Comparison of ENCODE assay signal across 8 cellular contexts in genomic region chr11:9250139-9250582, GRCh38. TPM values are rescaled to one million over a fixed set of nuclear protein-coding genes. Genes with fewer than 3 reads are reported as not detected.
DNase-seq lines count a peak whose midpoint lies in the region; ATAC-seq and TF ChIP-seq lines count a peak whose summit lies in the region.

No MANE protein-coding gene starts in this region.

- H3K9me3 ChIP-seq in left ventricle myocardium inferior (replicated peaks) (no peaks in the 10 kb centered on the region), neutrophil (no peaks in the 10 kb centered on the region)

- no peaks in the 10 kb centered on the region for H3K9me3 Mint-ChIP-seq in activated CD4-positive, alpha-beta T cell treated with anti-CD3 and anti-CD28 coated beads, Interleukin-2, amount 10 ng/mL, durations not matched to agents 24 days and 14 days

- POLR2A ChIA-PET in HEK293T (lab: Yijun Ruan, JAX), result no interaction called here

- CTCF ChIA-PET in HEK293T (lab: Yijun Ruan, JAX), result interaction anchor here (0.6 to 0.8 kb wide), 2 partner anchors 44 to 89 kb away, joined by 3 read pairs; no protein-coding TSS in a partner anchor

- peak overlapping the region; percentile 84 for H3K27ac Mint-ChIP-seq in activated CD4-positive, alpha-beta T cell treated with anti-CD3 and anti-CD28 coated beads, Interleukin-2, amount 10 ng/mL, durations not matched to agents 24 days and 14 days

- H3K4me3 ChIP-seq in left ventricle myocardium inferior (no peak overlapping the region), neutrophil (ENCODE audit: low read depth in 1 of 2, low read length in 1 of 2) (peak overlapping the region in 1 of 2 experiments; percentile 1)

- H3K4me1 Mint-ChIP-seq in activated CD4-positive, alpha-beta T cell treated with anti-CD3 and anti-CD28 coated beads, Interleukin-2, amount 10 ng/mL, durations not matched to agents 24 days and 14 days, result peaks cover 42% of the 10 kb centered on the region

- no peaks in the 10 kb centered on the region for H3K27me3 Mint-ChIP-seq in activated CD4-positive, alpha-beta T cell treated with anti-CD3 and anti-CD28 coated beads, Interleukin-2, amount 10 ng/mL, durations not matched to agents 24 days and 14 days

- peak overlapping the region; percentile 81 for H3K27ac ChIP-seq in left ventricle myocardium inferior (replicated peaks)
- H3K27ac ChIP-seq in neutrophil, result peak overlapping the region; percentile 65

- H3K36me3 ChIP-seq in left ventricle myocardium inferior (peaks cover 2% of the 10 kb centered on the region), neutrophil (peaks cover 8% of the 10 kb centered on the region)

- DNase-seq in left ventricle myocardium inferior, result no peak
- DNase-seq in Right ventricle myocardium superior, result no peak
- peak; percentile 84 for DNase-seq in activated CD4-positive, alpha-beta T cell treated with anti-CD3 and anti-CD28 coated beads, Interleukin-2, amount 10 ng/mL, durations not matched to agents 24 days and 14 days
- DNase-seq in HEK293T (ENCODE audit: extremely low spot score), result no peak
- DNase-seq in hypothalamus (lab: John Stamatoyannopoulos, UW), result no peak
- DNase-seq in iPS-NIHi11 (ENCODE audit: low spot score), result no peak

- peaks cover 60% of the 10 kb centered on the region for H3K4me1 ChIP-seq in left ventricle myocardium inferior
- H3K4me1 ChIP-seq in neutrophil (ENCODE audit: control insufficient read depth in 1 of 2, insufficient read depth in 1 of 2, low read depth in 1 of 2, low read length in 1 of 2), result peaks cover 28 to 34% of the 10 kb centered on the region in 2 experiments

- peaks cover 19% of the 10 kb centered on the region for H3K36me3 Mint-ChIP-seq in activated CD4-positive, alpha-beta T cell treated with anti-CD3 and anti-CD28 coated beads, Interleukin-2, amount 10 ng/mL, durations not matched to agents 24 days and 14 days (ENCODE audit: low read depth)

- H3K27me3 ChIP-seq in left ventricle myocardium inferior (ENCODE audit: low read depth), result no peaks in the 10 kb centered on the region
- no peaks in the 10 kb centered on the region for H3K27me3 ChIP-seq in neutrophil

- H3K4me3 Mint-ChIP-seq in activated CD4-positive, alpha-beta T cell treated with anti-CD3 and anti-CD28 coated beads, Interleukin-2, amount 10 ng/mL, durations not matched to agents 24 days and 14 days, result peak overlapping the region; percentile 71

- no peak for TF ChIP-seq CTCF in left ventricle myocardium inferior (IDR thresholded peaks at IDR 0.05; ENCODE audit: borderline replicate concordance)
- no peak for TF ChIP-seq CTCF in neutrophil (IDR thresholded peaks at IDR 0.05)

- no peak for ATAC-seq in Right ventricle myocardium superior (ENCODE audit: poor library complexity)
- peak; percentile 69 for ATAC-seq in HG03064 (IDR thresholded peaks at IDR 0.05; ENCODE audit: low read depth, unreplicated experiment)

- intact Hi-C loops in left ventricle myocardium inferior (cut with micrococcal nuclease), result no loop called here
- intact Hi-C loops in Right ventricle myocardium superior (cut with DNase I), result no loop called here
- intact Hi-C loops in activated CD4-positive, alpha-beta T cell treated with anti-CD3 and anti-CD28 coated beads, Interleukin-2, amount 10 ng/mL, durations not matched to agents 24 days and 14 days (cut with micrococcal nuclease), result loop anchor here (1.0 to 2.0 kb wide), 4 partner anchors 14 to 39 kb away; no protein-coding TSS in a partner anchor

TF ChIP-seq in HEK293T, 16 proteins besides CTCF, POLR2A, EP300 and RAD21:
- TF ChIP-seq TARDBP (IDR thresholded peaks at IDR 0.05), result no peak
- no peak for TF ChIP-seq ELF4 (IDR thresholded peaks at IDR 0.05)
- no peak for TF ChIP-seq SP1 (IDR thresholded peaks at IDR 0.05)
- TF ChIP-seq BHLHE40 (IDR thresholded peaks at IDR 0.05; ENCODE audit: borderline replicate concordance), result no peak
- TF ChIP-seq L3MBTL2 (conservative IDR thresholded peaks at IDR 0.05), result no peak
- no peak for TF ChIP-seq SUZ12 (IDR thresholded peaks at IDR 0.05)
- no peak for TF ChIP-seq CTBP1 (IDR thresholded peaks at IDR 0.05; ENCODE audit: borderline replicate concordance)
- TF ChIP-seq, protein P1, sequence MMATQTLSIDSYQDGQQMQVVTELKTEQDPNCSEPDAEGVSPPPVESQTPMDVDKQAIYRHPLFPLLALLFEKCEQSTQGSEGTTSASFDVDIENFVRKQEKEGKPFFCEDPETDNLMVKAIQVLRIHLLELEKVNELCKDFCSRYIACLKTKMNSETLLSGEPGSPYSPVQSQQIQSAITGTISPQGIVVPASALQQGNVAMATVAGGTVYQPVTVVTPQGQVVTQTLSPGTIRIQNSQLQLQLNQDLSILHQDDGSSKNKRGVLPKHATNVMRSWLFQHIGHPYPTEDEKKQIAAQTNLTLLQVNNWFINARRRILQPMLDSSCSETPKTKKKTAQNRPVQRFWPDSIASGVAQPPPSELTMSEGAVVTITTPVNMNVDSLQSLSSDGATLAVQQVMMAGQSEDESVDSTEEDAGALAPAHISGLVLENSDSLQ (IDR thresholded peaks at IDR 0.05), result no peak
- no peak for TF ChIP-seq NFRKB (IDR thresholded peaks at IDR 0.05)

RNA-seq across cellular contexts. Expression of gene DENND5A, which starts 15.0 kb away (rescaled TPM):
- total RNA-seq in left ventricle myocardium inferior, result 117 TPM
- 96.1 TPM for total RNA-seq in Right ventricle myocardium superior
- total RNA-seq in activated CD4-positive, alpha-beta T cell treated with anti-CD3 and anti-CD28 coated beads, Interleukin-2, amount 10 ng/mL, durations not matched to agents 24 days and 14 days, result 59.9 and 60.7 TPM in 2 replicates
